9 cellular contexts compared by ENCODE assay signal in the genomic region with DNA sequence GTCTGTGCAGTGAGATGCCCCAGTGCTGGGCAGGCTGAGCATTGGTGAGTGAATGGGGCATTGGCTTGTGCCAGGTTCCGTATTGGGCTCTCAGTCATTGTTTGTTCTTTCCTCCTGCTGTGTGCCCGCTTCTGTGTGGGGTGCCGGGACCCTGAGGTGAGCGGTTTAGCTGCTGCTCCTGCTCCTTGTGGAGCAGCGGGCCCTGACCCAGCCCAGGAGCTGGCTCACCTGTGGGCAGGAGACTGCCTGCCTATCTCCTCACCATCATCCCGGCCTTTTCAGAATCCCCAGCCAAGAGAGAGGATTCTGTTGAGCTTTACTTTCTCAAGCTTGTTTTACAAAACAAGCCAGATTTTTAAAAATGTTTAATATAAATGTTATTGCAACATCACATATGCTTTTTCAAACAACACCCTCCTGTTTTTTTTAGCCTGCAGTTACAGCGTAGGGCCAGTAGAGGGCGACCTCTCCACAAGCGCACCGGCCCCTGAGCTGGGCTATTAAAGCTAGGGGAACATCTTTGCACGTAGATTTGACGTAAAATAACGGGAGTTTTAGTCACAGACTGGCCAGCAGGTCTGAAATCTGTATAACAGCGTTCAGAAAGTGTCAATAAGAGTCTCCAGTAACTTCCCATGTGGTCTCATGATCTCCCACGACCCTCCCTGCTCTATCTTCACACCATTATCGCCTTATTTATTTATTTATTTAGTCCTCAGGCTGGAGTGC. TPM values are rescaled to one million over a fixed set of nuclear protein-coding genes. Genes with fewer than 3 reads are reported as not detected.
DNase-seq lines count a peak whose midpoint lies in the region; ATAC-seq and TF ChIP-seq lines count a peak whose summit lies in the region.
"Had no signal": no experiment of that assay in that cellular context is flagged by ENCODE, and none has a peak within 500 bp of the region (broad histone marks: within the 10 kb centered on the region; RNA-seq: fewer than 3 reads in every experiment).

No MANE protein-coding gene starts in this region.

- H3K27me3 ChIP-seq in CD8-positive, alpha-beta memory T cell (ENCODE audit: insufficient read depth, low read length, poor library complexity, severe bottlenecking): no peaks in the 10 kb centered on the region
- no peaks in the 10 kb centered on the region for H3K27me3 ChIP-seq in suprapubic skin

- H3K36me3 ChIP-seq in CD8-positive, alpha-beta memory T cell (ENCODE audit: insufficient read depth, low read length): no peaks in the 10 kb centered on the region
- peaks cover 8% of the 10 kb centered on the region for H3K36me3 ChIP-seq in suprapubic skin

- ATAC-seq in GM18519 (IDR thresholded peaks at IDR 0.05; ENCODE audit: low FRiP score, unreplicated experiment): no peak

- POLR2A ChIA-PET in CD8-positive, alpha-beta memory T cell (lab: Charles Lee): interaction anchor here (0.6 to 1.4 kb wide), 3 partner anchors 43 to 820 kb away, joined by 3 to 5 read pairs (median 3); no protein-coding TSS in a partner anchor

- no peaks in the 10 kb centered on the region for H3K9me3 ChIP-seq in CD8-positive, alpha-beta memory T cell (ENCODE audit: low read length)
- no peaks in the 10 kb centered on the region for H3K9me3 ChIP-seq in suprapubic skin

- CTCF ChIA-PET in CD8-positive, alpha-beta memory T cell (lab: Charles Lee): interaction anchor here (0.8 to 8.9 kb wide), 36 partner anchors 9 to 393 kb away, joined by 3 to 190 read pairs (median 5); a partner anchor contains a TSS

- DNase-seq in CD8-positive, alpha-beta memory T cell: peak; percentile 25 to 74 (median 68)
- peak; percentile 31 for DNase-seq in HS-5 (ENCODE audit: low read depth)
- DNase-seq in NOMO-1 treated with DMSO at 0.1 percent for 48 hours (lab: John Stamatoyannopoulos, UW; ENCODE audit: unreplicated experiment): peak; percentile 76
- peak; percentile 21 for DNase-seq in activated CD8-positive, alpha-beta memory T cell treated with anti-CD3 and anti-CD28 coated beads, Interleukin-2, amount 50 U/mL, for 1 hour (ENCODE audit: extremely low read depth)
- DNase-seq in erythroblast (lab: John Stamatoyannopoulos, UW): peak; percentile 81 to 89
- DNase-seq in suprapubic skin (ENCODE audit: low spot score in 2 of 2): no peak

- no peaks in the 10 kb centered on the region for H3K4me1 ChIP-seq in CD8-positive, alpha-beta memory T cell (ENCODE audit: insufficient read depth, low read length)
- peaks cover 9% of the 10 kb centered on the region for H3K4me1 ChIP-seq in suprapubic skin

- H3K4me1 Mint-ChIP-seq in CD8-positive, alpha-beta memory T cell: peaks cover 4 to 6% (median 4%) of the 10 kb centered on the region in 3 donors
- peaks cover 13% of the 10 kb centered on the region for H3K4me1 Mint-ChIP-seq in nephron

- H3K4me3 Mint-ChIP-seq in CD8-positive, alpha-beta memory T cell: no peak overlapping the region
- no peak overlapping the region for H3K4me3 Mint-ChIP-seq in nephron

- H3K4me3 ChIP-seq in CD8-positive, alpha-beta memory T cell (ENCODE audit: low read length): no peak overlapping the region
- H3K4me3 ChIP-seq in suprapubic skin: no peak overlapping the region

- H3K27me3 Mint-ChIP-seq in CD8-positive, alpha-beta memory T cell: peaks cover 3 to 10% of the 10 kb centered on the region in 2 donors
- H3K27me3 Mint-ChIP-seq in nephron (ENCODE audit: low read depth): no peaks in the 10 kb centered on the region

- no peak for TF ChIP-seq EP300 in suprapubic skin (IDR thresholded peaks at IDR 0.05)

- peak overlapping the region in 5 of 8 donors; percentile 43 to 83 (median 50) for H3K27ac Mint-ChIP-seq in CD8-positive, alpha-beta memory T cell
- H3K27ac Mint-ChIP-seq in nephron: no peak overlapping the region

- TF ChIP-seq POLR2A in erythroblast (IDR thresholded peaks at IDR 0.05; ENCODE audit: low read length): no peak
- TF ChIP-seq POLR2A in suprapubic skin (IDR thresholded peaks at IDR 0.05): no peak

- no peaks in the 10 kb centered on the region for H3K9me3 Mint-ChIP-seq in CD8-positive, alpha-beta memory T cell
- H3K9me3 Mint-ChIP-seq in nephron: no peaks in the 10 kb centered on the region
- H3K9me3 Mint-ChIP-seq: IgD-negative memory B cell had no signal

- H3K27ac ChIP-seq in CD8-positive, alpha-beta memory T cell (ENCODE audit: low read depth, low read length): no peak overlapping the region
- no peak overlapping the region for H3K27ac ChIP-seq in suprapubic skin

- 23% methylated on average over 16 of the region's 16 CpGs for WGBS in suprapubic skin

- TF ChIP-seq CTCF in nephron (IDR thresholded peaks at IDR 0.05; ENCODE audit: unreplicated experiment in 3 of 3): peak; percentile 91 to 98 (median 96)
- TF ChIP-seq CTCF in suprapubic skin (IDR thresholded peaks at IDR 0.05): peak; percentile 96 to 98

- H3K36me3 Mint-ChIP-seq in CD8-positive, alpha-beta memory T cell: no peaks in the 10 kb centered on the region
- peaks cover 27% of the 10 kb centered on the region for H3K36me3 Mint-ChIP-seq in nephron (ENCODE audit: low read depth)

RNA-seq across cellular contexts. Expression of a gene that starts 25.1 kb away (rescaled TPM):
- total RNA-seq in CD8-positive, alpha-beta memory T cell: 10 to 100 TPM; 23.4 TPM
- polyA plus RNA-seq in CD8-positive, alpha-beta memory T cell: 7.5 TPM
- total RNA-seq in suprapubic skin: 10 to 100 TPM in 1 of 4 donors, 1 to 10 TPM in 3; 1.9 to 11.2 (median 4.2) TPM

RNA-seq across cellular contexts. Expression of a gene that starts 43.0 kb away (rescaled TPM):
- total RNA-seq in CD8-positive, alpha-beta memory T cell: not detected
- not detected for polyA plus RNA-seq in CD8-positive, alpha-beta memory T cell
- 10 to 100 TPM in 2 of 4 donors, 1 to 10 TPM in 2; 8.3 to 25.0 (median 9.7) TPM for total RNA-seq in suprapubic skin
- polyA plus RNA-seq: IgD-negative memory B cell had no signal

Comparison
In these comparisons a context has a peak if more than half of its experiments do, and no peak if none do; other contexts are left out.
1. DNase-seq: peak in CD8-positive, alpha-beta memory T cell (5 of 5), HS-5 (single experiment), NOMO-1 treated with DMSO at 0.1 percent for 48 hours (single experiment), activated CD8-positive, alpha-beta memory T cell treated with anti-CD3 and anti-CD28 coated beads, Interleukin-2, amount 50 U/mL, for 1 hour (single experiment) and erythroblast (2 of 2); none in suprapubic skin (0 of 2).
2. H3K27ac Mint-ChIP-seq: peak in CD8-positive, alpha-beta memory T cell (5 of 8); none in nephron (0 of 3).
3. RNA of a gene that starts 43.0 kb away (total RNA-seq): 8.3 to 25.0 TPM in suprapubic skin; not detected in CD8-positive, alpha-beta memory T cell; every median in the first group is over 4 times any median in the second.